ENCODE assay signal across 8 cellular contexts in genomic region chr19:52296773-52297600, GRCh38. TPM values are rescaled to one million over a fixed set of nuclear protein-coding genes. Genes with fewer than 3 reads are reported as not detected.
DNase-seq lines count a peak whose midpoint lies in the region; ATAC-seq and TF ChIP-seq lines count a peak whose summit lies in the region.

Gene ZNF480 (plus strand): TSS chr19:52297169. CDS start chr19:52300413, 3,244 bp downstream.

- peak in 2 of 4 donors; percentile 60 to 78 for TF ChIP-seq POLR2A in upper lobe of left lung (IDR thresholded peaks at IDR 0.05)

- in situ Hi-C loops in HAP-1 (cut with MboI; ENCODE audit: low sequenced_read_pairs): no loop called here

- no peaks in the 10 kb centered on the region for H3K4me1 ChIP-seq in HAP-1
- H3K4me1 ChIP-seq in upper lobe of left lung: peaks cover 11 to 19% (median 12%) of the 10 kb centered on the region in 4 donors

- H3K36me3 ChIP-seq in HAP-1 (replicated peaks) (peaks cover 31% of the 10 kb centered on the region), upper lobe of left lung (peaks cover 9 to 29% (median 21%) of the 10 kb centered on the region in 4 donors)

- peaks cover 12% of the 10 kb centered on the region for H3K4me1 Mint-ChIP-seq in progenitor cell of endocrine pancreas (ENCODE audit: low read depth)

- intact Hi-C loops in left ventricle myocardium superior (cut with micrococcal nuclease): no loop called here

- H3K9me3 Mint-ChIP-seq in progenitor cell of endocrine pancreas (ENCODE audit: low read depth): peaks cover 14% of the 10 kb centered on the region

- no peak for TF ChIP-seq EP300 in upper lobe of left lung (IDR thresholded peaks at IDR 0.05)

- H3K36me3 Mint-ChIP-seq in progenitor cell of endocrine pancreas (ENCODE audit: insufficient read depth): peaks cover 53% of the 10 kb centered on the region

- WGBS in upper lobe of left lung, 2 donors: 0 to 1% methylated on average over 19 to 51 of the region's 75 CpGs

- H3K27me3 Mint-ChIP-seq in progenitor cell of endocrine pancreas: no peaks in the 10 kb centered on the region

- H3K27me3 ChIP-seq in HAP-1 (ENCODE audit: low read depth) (no peaks in the 10 kb centered on the region), upper lobe of left lung (no peaks in the 10 kb centered on the region)

- H3K4me3 ChIP-seq in HAP-1 (peak within 1 kb of the TSS; percentile 89), upper lobe of left lung (peak within 1 kb of the TSS; percentile 61 to 88 (median 76))

- peak within 1 kb of the TSS; percentile 87 for H3K4me3 Mint-ChIP-seq in progenitor cell of endocrine pancreas (ENCODE audit: low read depth)

- H3K9me3 ChIP-seq in HAP-1 (peaks cover 4% of the 10 kb centered on the region), upper lobe of left lung (peaks cover 0 to 13% (median 0%) of the 10 kb centered on the region in 4 donors)

- peak within 1 kb of the TSS; percentile 85 to 94 (median 92) for H3K27ac ChIP-seq in upper lobe of left lung

- peak; percentile 95 for DNase-seq in DMS 273 (lab: John Stamatoyannopoulos, UW; ENCODE audit: unreplicated experiment)
- peak; percentile 66 to 85 for DNase-seq in HAP-1 (ENCODE audit: low spot score in 2 of 2)
- peak; percentile 80 for DNase-seq in NCI-H146 treated with DMSO at 0.1 percent for 48 hours (lab: John Stamatoyannopoulos, UW; ENCODE audit: unreplicated experiment)
- peak; percentile 45 to 85 (median 80) for DNase-seq in T-helper 2 cell
- DNase-seq in amygdala (lab: John Stamatoyannopoulos, UW): peak; percentile 19 to 88 (median 70)
- DNase-seq in left ventricle myocardium superior: peak; percentile 94
- DNase-seq in progenitor cell of endocrine pancreas (ENCODE audit: low spot score, unreplicated experiment): peak; percentile 59
- peak; percentile 81 to 95 for DNase-seq in upper lobe of left lung

- TF ChIP-seq CTCF in progenitor cell of endocrine pancreas (IDR thresholded peaks at IDR 0.05; ENCODE audit: unreplicated experiment): peak; percentile 13
- peak in 4 of 6 experiments; percentile 22 to 47 (median 28) for TF ChIP-seq CTCF in upper lobe of left lung (IDR thresholded peaks at IDR 0.05)

- peak; percentile 86 for ATAC-seq in left ventricle myocardium superior
- ATAC-seq in upper lobe of left lung (ENCODE audit: low FRiP score in 2 of 2): peak; percentile 89 to 93

- H3K27ac Mint-ChIP-seq in progenitor cell of endocrine pancreas: peak within 1 kb of the TSS; percentile 94

RNA-seq across cellular contexts. Expression of gene ZNF480, which starts in this region (rescaled TPM):
- total RNA-seq in left ventricle myocardium superior: 16.0 TPM
- total RNA-seq in progenitor cell of endocrine pancreas: 25.7 and 27.2 TPM in 2 replicates
- 10 to 100 TPM in 2 of 6 donors, 1 to 10 TPM in 4; 2.7 to 13.6 (median 8.4) TPM for total RNA-seq in upper lobe of left lung

Comparison
In these comparisons a context has a peak if more than half of its experiments do, and no peak if none do; other contexts are left out.
1. Peak in every context shown above with its lines: DNase-seq, ATAC-seq, H3K4me3 ChIP-seq and H3K27ac ChIP-seq.